In the genomic region with DNA sequence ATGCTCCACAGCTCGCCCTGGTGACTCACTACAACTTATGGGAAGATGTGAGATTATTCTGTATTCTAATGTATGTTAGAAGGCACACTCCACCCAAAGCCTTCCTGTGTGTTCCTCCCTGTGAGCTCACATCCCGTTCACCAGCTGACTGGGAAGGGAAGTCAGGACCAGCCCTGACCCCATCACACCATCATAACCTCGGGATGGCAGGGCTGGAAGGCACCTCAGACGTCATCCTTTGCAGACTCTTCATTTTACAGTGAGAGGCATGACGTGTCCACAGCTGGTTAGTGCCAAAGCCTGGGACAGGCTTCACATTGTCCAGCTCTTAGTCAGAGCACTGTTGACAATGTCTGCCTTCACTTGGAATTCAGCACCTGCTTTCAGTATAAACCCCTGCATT, we compare ENCODE assay signal across 10 cellular contexts.
DNase-seq lines count a peak whose midpoint lies in the region; ATAC-seq and TF ChIP-seq lines count a peak whose summit lies in the region.
"Had no signal": no experiment of that assay in that cellular context is flagged by ENCODE, and none has a peak within 500 bp of the region (broad histone marks: within the 10 kb centered on the region; RNA-seq: fewer than 3 reads in every experiment).

No MANE protein-coding gene starts in this region.

- H3K4me3 ChIP-seq in heart right ventricle, result no peak overlapping the region
- H3K4me3 ChIP-seq in smooth muscle cell, result no peak overlapping the region

- intact Hi-C loops in heart right ventricle (cut with DNase I), result no loop called here

- no peak overlapping the region for H3K9ac ChIP-seq in smooth muscle cell (ENCODE audit: low read depth)

- ATAC-seq in heart right ventricle (peak in 6 of 8 donors; percentile 39 to 87 (median 79)), HG02852 (IDR thresholded peaks at IDR 0.05; ENCODE audit: unreplicated experiment) (no peak)
- ATAC-seq: left colon had no signal

- H3K4me1 ChIP-seq in heart right ventricle (peaks cover 9 to 63% (median 31%) of the 10 kb centered on the region in 9 donors), smooth muscle cell (ENCODE audit: low read depth) (peaks cover 6% of the 10 kb centered on the region)

- H4K20me1 ChIP-seq in smooth muscle cell (ENCODE audit: low read depth), result no peaks in the 10 kb centered on the region

- H3K27ac ChIP-seq in heart right ventricle (peak overlapping the region in 2 of 10 donors; percentile 17 to 75), smooth muscle cell (ENCODE audit: low read depth) (peak overlapping the region; percentile 41)

- DNase-seq in HCEC 1CT (peak; percentile 96), amygdala (lab: John Stamatoyannopoulos, UW) (peak in 42 of 56 donors; percentile 2 to 79 (median 38)), heart right ventricle (no peak), smooth muscle cell (lab: John Stamatoyannopoulos, UW; ENCODE audit: unreplicated experiment) (no peak), T-helper 2 cell (no peak), NCI-H146 (lab: John Stamatoyannopoulos, UW) (no peak), GM10266 (ENCODE audit: extremely low spot score) (no peak)
- DNase-seq: activated B cell treated with CpG ODN at 0.5 μM for 24 hours had no signal

- H3K36me3 ChIP-seq in heart right ventricle (no peaks in the 10 kb centered on the region), smooth muscle cell (ENCODE audit: low read depth) (no peaks in the 10 kb centered on the region)

- TF ChIP-seq CTCF in heart right ventricle (IDR thresholded peaks at IDR 0.05) (no peak), smooth muscle cell (IDR thresholded peaks at IDR 0.05; ENCODE audit: borderline replicate concordance, insufficient read depth, poor library complexity, severe bottlenecking) (no peak), GM10266 (IDR thresholded peaks at IDR 0.05; ENCODE audit: control insufficient read depth, insufficient read depth, low read depth, missing control alignments) (no peak)

- peaks cover 0 to 4% (median 0%) of the 10 kb centered on the region in 7 donors for H3K27me3 ChIP-seq in heart right ventricle
- H3K27me3 ChIP-seq in smooth muscle cell (ENCODE audit: low read depth), result no peaks in the 10 kb centered on the region

- H3K79me2 ChIP-seq in smooth muscle cell (ENCODE audit: low read depth), result no peaks in the 10 kb centered on the region

- H3K9me3 ChIP-seq in heart right ventricle (no peaks in the 10 kb centered on the region), smooth muscle cell (replicated peaks; ENCODE audit: low read depth) (no peaks in the 10 kb centered on the region)

- whole genome bisulfite sequencing in heart right ventricle, 2 donors, result 47 to 58% methylated on average over 5 of the region's 5 CpGs
- WGBS in smooth muscle cell (ENCODE audit: low lambda C conversion rate), result 22% methylated on average over 5 of the region's 5 CpGs

- no peak overlapping the region for H2AFZ ChIP-seq in smooth muscle cell (ENCODE audit: low read depth)

- no peak overlapping the region for H3K4me2 ChIP-seq in smooth muscle cell

- peaks cover 19% of the 10 kb centered on the region for H3F3A ChIP-seq in smooth muscle cell (ENCODE audit: low read depth)

Comparison
In these comparisons a context has a peak if more than half of its experiments do, and no peak if none do; other contexts are left out.
1. DNase-seq: peak in HCEC 1CT (single experiment) and amygdala (42 of 56); none in heart right ventricle (0 of 2), smooth muscle cell (single experiment), T-helper 2 cell (0 of 5), NCI-H146 (single experiment) and GM10266 (single experiment).